ENCODE assay signal across 40 cellular contexts in genomic region chr12:68293347-68293746, GRCh38. TPM values are rescaled to one million over a fixed set of nuclear protein-coding genes. Genes with fewer than 3 reads are reported as not detected.
"Had no signal": no experiment of that assay in that cellular context is flagged by ENCODE, and none has a peak within 500 bp of the region (broad histone marks: within the 10 kb centered on the region; RNA-seq: fewer than 3 reads in every experiment).

No MANE protein-coding gene starts in this region.

- H3K4me3 Mint-ChIP-seq: activated CD4-positive, alpha-beta memory T cell treated with anti-CD3 and anti-CD28 coated beads, Interleukin-2, amount 10 ng/mL, durations not matched to agents 7 days and 5 days; activated CD8-positive, alpha-beta memory T cell treated with anti-CD3 and anti-CD28 coated beads, Interleukin-2, amount 10 ng/mL, durations not matched to agents 7 days and 5 days; activated naive CD4-positive, alpha-beta T cell treated with anti-CD3 and anti-CD28 coated beads, Interleukin-2, amount 50 U/mL, for 24 hours; activated naive CD8-positive, alpha-beta T cell treated with anti-CD3 and anti-CD28 coated beads, Interleukin-2, amount 10 ng/mL, durations not matched to agents 7 days and 5 days had no signal

- H3K4me3 ChIP-seq: body of pancreas, breast epithelium, MG63, Peyer's patch had no signal

- H3K27me3 ChIP-seq: body of pancreas, breast epithelium, MG63, Peyer's patch had no signal

- ATAC-seq: activated CD8-positive, alpha-beta memory T cell treated with anti-CD3 and anti-CD28 coated beads, Interleukin-2, amount 10 ng/mL, durations not matched to agents 7 days and 5 days; PC-3; Right ventricle myocardium inferior had no signal

- H3K4me1 ChIP-seq: breast epithelium, Peyer's patch had no signal

- H3K27ac Mint-ChIP-seq: activated CD4-positive, alpha-beta memory T cell treated with anti-CD3 and anti-CD28 coated beads, Interleukin-2, amount 10 ng/mL, durations not matched to agents 7 days and 5 days; activated CD8-positive, alpha-beta memory T cell treated with anti-CD3 and anti-CD28 coated beads, Interleukin-2, amount 10 ng/mL, durations not matched to agents 7 days and 5 days; activated naive CD4-positive, alpha-beta T cell treated with anti-CD3 and anti-CD28 coated beads, Interleukin-2, amount 50 U/mL, for 24 hours; activated naive CD8-positive, alpha-beta T cell treated with anti-CD3 and anti-CD28 coated beads, Interleukin-2, amount 10 ng/mL, durations not matched to agents 7 days and 5 days had no signal

- H3K9me3 ChIP-seq: body of pancreas, breast epithelium, MG63, Peyer's patch had no signal

- H3K27me3 Mint-ChIP-seq: activated CD4-positive, alpha-beta memory T cell treated with anti-CD3 and anti-CD28 coated beads, Interleukin-2, amount 10 ng/mL, durations not matched to agents 7 days and 5 days; activated naive CD4-positive, alpha-beta T cell treated with anti-CD3 and anti-CD28 coated beads, Interleukin-2, amount 50 U/mL, for 24 hours; activated naive CD8-positive, alpha-beta T cell treated with anti-CD3 and anti-CD28 coated beads, Interleukin-2, amount 10 ng/mL, durations not matched to agents 7 days and 5 days had no signal

- H3K9me3 Mint-ChIP-seq: activated naive CD4-positive, alpha-beta T cell treated with anti-CD3 and anti-CD28 coated beads, Interleukin-2, amount 50 U/mL, for 24 hours had no signal

- H3K36me3 ChIP-seq: breast epithelium had no signal

- DNase-seq: activated CD4-positive, alpha-beta memory T cell treated with anti-CD3 and anti-CD28 coated beads, Interleukin-2, amount 10 ng/mL, durations not matched to agents 7 days and 5 days; activated CD4-positive, alpha-beta T cell treated with anti-CD3 and anti-CD28 coated beads for 1 hour; activated CD4-positive, alpha-beta T cell treated with anti-CD3 and anti-CD28 coated beads for 48 hours; activated CD4-positive, CD25-positive, alpha-beta regulatory T cell; activated CD8-positive, alpha-beta memory T cell treated with anti-CD3 and anti-CD28 coated beads for 24 hours; activated CD8-positive, alpha-beta memory T cell treated with anti-CD3 and anti-CD28 coated beads, Interleukin-2, amount 10 ng/mL, durations not matched to agents 7 days and 5 days; activated CD8-positive, alpha-beta memory T cell treated with anti-CD3 and anti-CD28 coated beads, Interleukin-2, amount 50 U/mL, for 48 hours; activated effector memory CD4-positive, alpha-beta T cell treated with anti-CD3 and anti-CD28 coated beads, Interleukin-2, amount 50 U/mL, for 16 hours; activated naive CD4-positive, alpha-beta T cell; activated naive CD8-positive, alpha-beta T cell treated with anti-CD3 and anti-CD28 coated beads, Interleukin-2, amount 10 ng/mL, durations not matched to agents 7 days and 5 days; activated T-cell treated with anti-CD3 and anti-CD28 coated beads, Interleukin-2, amount 50 U/mL, for 48 hours; amygdala; body of pancreas; Karpas-422; KBM-7; MG63; NCI-H1048; NCI-H1105 treated with DMSO at 0.1 percent for 48 hours; NCI-H1436; NCI-H1694; NCI-H1930; NCI-H345; NCI-H524 treated with DMSO at 0.1 percent for 48 hours; NCI-H748 treated with DMSO at 0.1 percent for 48 hours; NK-92 treated with Interleukin-12 subunit alpha and Interleukin-12 subunit beta, amount 100 ng/mL, for 24 hours; PC-3; Peyer's patch; RPMI8226; SIG-M5; SW 1271; T-helper 1 cell; T-helper 2 cell; T-helper 9 cell; WERI-Rb-1 had no signal

- H3K27ac ChIP-seq: breast epithelium, Peyer's patch, WERI-Rb-1 had no signal

RNA-seq across cellular contexts. Expression of gene IL22, which starts 39.9 kb away (rescaled TPM):
- total RNA-seq: activated naive CD8-positive, alpha-beta T cell treated with anti-CD3 and anti-CD28 coated beads, Interleukin-2, amount 10 ng/mL, durations not matched to agents 7 days and 5 days; astrocyte; body of pancreas; breast epithelium; cardiac septum; NCI-H460; PC-3; Peyer's patch; Right ventricle myocardium inferior had no signal
